Comparison of ENCODE assay signal across 18 cellular contexts in the genomic region with DNA sequence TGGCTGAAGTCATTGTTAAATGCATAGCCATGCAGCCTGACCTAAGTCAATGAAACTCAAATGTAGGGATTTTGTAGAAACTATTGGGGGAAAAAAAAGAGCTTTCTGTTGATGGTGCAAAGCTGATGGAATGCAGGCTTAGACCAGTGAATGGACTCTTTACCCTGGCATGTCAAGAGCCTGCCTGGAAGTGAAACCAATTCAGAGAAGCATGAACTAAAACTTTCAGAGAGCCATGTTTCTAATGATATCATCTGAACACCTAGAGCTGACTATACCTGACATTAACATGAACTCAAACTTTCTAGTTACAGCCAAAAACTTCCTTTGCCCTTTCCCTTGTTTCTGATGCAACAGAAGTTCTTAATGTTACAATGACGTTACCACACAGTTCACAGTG.
DNase-seq lines count a peak whose midpoint lies in the region; ATAC-seq, FAIRE-seq and TF ChIP-seq lines count a peak whose summit lies in the region.
"Had no signal": no experiment of that assay in that cellular context is flagged by ENCODE, and none has a peak within 500 bp of the region (broad histone marks: within the 10 kb centered on the region; RNA-seq: fewer than 3 reads in every experiment).

No MANE protein-coding gene starts in this region.

- 17% methylated on average over 1 of the region's 1 CpG for WGBS in K562 (ENCODE audit: insufficient coverage, low coverage, missing lambda C conversion rate)

- ATAC-seq in GM19043 (IDR thresholded peaks at IDR 0.05; ENCODE audit: low read depth, unreplicated experiment) (peak; percentile 68), HG02973 (IDR thresholded peaks at IDR 0.05; ENCODE audit: unreplicated experiment) (peak; percentile 66), K562 (no peak)
- no peak for ATAC-seq in stimulated activated naive CD8-positive, alpha-beta T cell treated with anti-CD3 and anti-CD28 coated beads, Interleukin-15, amount 100 ng/mL, for 72 hours

- TF ChIP-seq CTCF in K562 (IDR thresholded peaks at IDR 0.05 in 2 of 3, conservative IDR thresholded peaks at IDR 0.05 in 1 of 3; ENCODE audit: insufficient read depth in 2 of 3, low read depth in 1 of 3, low read length in 3 of 3) (no peak), D721Med (IDR thresholded peaks at IDR 0.05; ENCODE audit: insufficient read depth, missing control alignments) (no peak), glutamatergic neuron (IDR thresholded peaks at IDR 0.05; ENCODE audit: partially characterized antibody, unreplicated experiment) (no peak)

- TF ChIP-seq RAD21 in K562 (CRISPR knock-in tag; conservative IDR thresholded peaks at IDR 0.05 in 1 of 2, IDR thresholded peaks at IDR 0.05 in 1 of 2): no peak

- H3K9me3 ChIP-seq in K562 (replicated peaks; ENCODE audit: control insufficient read depth, insufficient read depth, low read depth, low read length): no peaks in the 10 kb centered on the region
- H3K9me3 ChIP-seq: esophagus muscularis mucosa, thoracic aorta had no signal

- intact Hi-C loops in K562 (cut with micrococcal nuclease): no loop called here

- DNase-seq in K562 (ENCODE audit: extremely low read depth in 1 of 4, low spot score in 3 of 4): no peak
- no peak for DNase-seq in SW 1271 (lab: John Stamatoyannopoulos, UW)
- DNase-seq in stimulated activated naive CD8-positive, alpha-beta T cell treated with anti-CD3 and anti-CD28 coated beads, Interleukin-15, amount 100 ng/mL, for 72 hours: no peak
- DNase-seq in D721Med (ENCODE audit: insufficient read length, low spot score): no peak
- DNase-seq in glutamatergic neuron: no peak
- DNase-seq: aorta; CD4-positive, alpha-beta T cell; kidney glomerular epithelial cell; NCI-H1092; NCI-H2171; stimulated activated CD4-positive, alpha-beta T cell treated with anti-CD3 and anti-CD28 coated beads, Interleukin-15, amount 100 ng/mL, for 24 hours; T1000 had no signal

- FAIRE-seq in K562 (lab: Jason Lieb, UNC) (no peak), D721Med (lab: Jason Lieb, UNC) (no peak)

- no peaks in the 10 kb centered on the region for H3K9me3 Mint-ChIP-seq in stimulated activated naive CD8-positive, alpha-beta T cell treated with anti-CD3 and anti-CD28 coated beads, Interleukin-15, amount 100 ng/mL, for 72 hours
- no peaks in the 10 kb centered on the region for H3K9me3 Mint-ChIP-seq in glutamatergic neuron (ENCODE audit: unreplicated experiment)
- H3K9me3 Mint-ChIP-seq: activated T-helper 1 cell treated with anti-CD3 and anti-CD28 coated beads, Interleukin-12 subunit alpha, Interleukin-12 subunit beta, Interleukin-2, Interleukin-4 antibody, amounts not matched to agents 30 ng/mL and 10 ng/mL and 1 ng/mL, durations not matched to agents 14 hours and 24 hours and 36 hours; CD4-positive, alpha-beta T cell had no signal

- H3K9ac ChIP-seq in K562 (ENCODE audit: insufficient read depth in 1 of 2, low read depth in 2 of 2, low read length in 2 of 2): no peak overlapping the region

- H4K20me1 ChIP-seq in K562 (replicated peaks; ENCODE audit: control insufficient read depth, insufficient read depth, low read length): no peaks in the 10 kb centered on the region

- CTCF ChIA-PET in K562 (lab: Yijun Ruan, JAX; ENCODE audit: low intra/inter-chr PET ratio): no interaction called here

- no peaks in the 10 kb centered on the region for H3K36me3 ChIP-seq in K562 (ENCODE audit: control insufficient read depth, insufficient read depth, low read length)
- H3K36me3 ChIP-seq: esophagus muscularis mucosa, thoracic aorta had no signal

- no peaks in the 10 kb centered on the region for H3K27me3 ChIP-seq in K562 (ENCODE audit: control insufficient read depth in 2 of 2, insufficient read depth in 2 of 2, low read length in 2 of 2)
- H3K27me3 ChIP-seq: esophagus muscularis mucosa had no signal

- POLR2A ChIA-PET in K562 (lab: Yijun Ruan, JAX): no interaction called here

- H3K4me1 ChIP-seq in K562 (replicated peaks in 1 of 2; ENCODE audit: control insufficient read depth in 2 of 2, insufficient read depth in 2 of 2, low read length in 2 of 2): peaks cover 10 to 25% of the 10 kb centered on the region in 2 experiments
- H3K4me1 ChIP-seq: esophagus muscularis mucosa had no signal

- H3K36me3 Mint-ChIP-seq in glutamatergic neuron (ENCODE audit: unreplicated experiment): no peaks in the 10 kb centered on the region

- H3K4me3 ChIP-seq in K562: no peak overlapping the region
- H3K4me3 ChIP-seq: esophagus muscularis mucosa, thoracic aorta had no signal

- no peaks in the 10 kb centered on the region for H3K79me2 ChIP-seq in K562 (ENCODE audit: control insufficient read depth, insufficient read depth, low read length)

- H3K27me3 Mint-ChIP-seq in stimulated activated naive CD8-positive, alpha-beta T cell treated with anti-CD3 and anti-CD28 coated beads, Interleukin-15, amount 100 ng/mL, for 72 hours: peaks cover 13% of the 10 kb centered on the region
- H3K27me3 Mint-ChIP-seq in glutamatergic neuron (ENCODE audit: unreplicated experiment): no peaks in the 10 kb centered on the region
- H3K27me3 Mint-ChIP-seq: progenitor cell of endocrine pancreas had no signal

- H3K4me2 ChIP-seq in K562 (ENCODE audit: insufficient read depth, low read length): no peak overlapping the region

- H3K27ac ChIP-seq in K562 (ENCODE audit: extremely low read depth, low read depth, low read length): no peak overlapping the region
- H3K27ac ChIP-seq: esophagus muscularis mucosa, thoracic aorta had no signal

- TF ChIP-seq EP300 in K562 (IDR thresholded peaks at IDR 0.05; ENCODE audit: low read length): no peak

- no peaks in the 10 kb centered on the region for H3K9me1 ChIP-seq in K562 (ENCODE audit: control insufficient read depth, insufficient read depth, low read length)

- TF ChIP-seq POLR2A in K562 (conservative IDR thresholded peaks at IDR 0.05): no peak

- peak overlapping the region in 1 of 2 donors; percentile 63 for H3K27ac Mint-ChIP-seq in stimulated activated naive CD8-positive, alpha-beta T cell treated with anti-CD3 and anti-CD28 coated beads, Interleukin-15, amount 100 ng/mL, for 72 hours
- H3K27ac Mint-ChIP-seq in glutamatergic neuron (ENCODE audit: unreplicated experiment): no peak overlapping the region
- H3K27ac Mint-ChIP-seq: activated T-helper 1 cell treated with anti-CD3 and anti-CD28 coated beads, Interleukin-12 subunit alpha, Interleukin-12 subunit beta, Interleukin-2, Interleukin-4 antibody, amounts not matched to agents 30 ng/mL and 10 ng/mL and 1 ng/mL, durations not matched to agents 14 hours and 24 hours and 36 hours; CD4-positive, alpha-beta T cell; progenitor cell of endocrine pancreas had no signal

- H3K4me3 Mint-ChIP-seq in stimulated activated naive CD8-positive, alpha-beta T cell treated with anti-CD3 and anti-CD28 coated beads, Interleukin-15, amount 100 ng/mL, for 72 hours: no peak overlapping the region
- no peak overlapping the region for H3K4me3 Mint-ChIP-seq in glutamatergic neuron (ENCODE audit: unreplicated experiment)
- H3K4me3 Mint-ChIP-seq: activated T-helper 1 cell treated with anti-CD3 and anti-CD28 coated beads, Interleukin-12 subunit alpha, Interleukin-12 subunit beta, Interleukin-2, Interleukin-4 antibody, amounts not matched to agents 30 ng/mL and 10 ng/mL and 1 ng/mL, durations not matched to agents 14 hours and 24 hours and 36 hours; CD4-positive, alpha-beta T cell had no signal

- peaks cover 19% of the 10 kb centered on the region for H3K4me1 Mint-ChIP-seq in stimulated activated naive CD8-positive, alpha-beta T cell treated with anti-CD3 and anti-CD28 coated beads, Interleukin-15, amount 100 ng/mL, for 72 hours
- no peaks in the 10 kb centered on the region for H3K4me1 Mint-ChIP-seq in glutamatergic neuron (ENCODE audit: low read depth, unreplicated experiment)

- peak overlapping the region; percentile 27 for H2AFZ ChIP-seq in K562 (ENCODE audit: low read depth, low read length)

- BruUV-seq in K562 (replicated peaks; lab: Mats Ljungman, UMichigan): no TSS peak

- in situ Hi-C loops in K562 (cut with MboI): no loop called here

TF ChIP-seq in K562, 482 proteins besides CTCF, POLR2A, EP300 and RAD21:
- TF ChIP-seq RBM22 (IDR thresholded peaks at IDR 0.05; ENCODE audit: low read depth, low read length, poor library complexity, severe bottlenecking) (no peak), CBFA2T3 (IDR thresholded peaks at IDR 0.05) (no peak), GTF2E2 (tag; IDR thresholded peaks at IDR 0.05) (0 out of 2 replicates have a peak, but pooled peaks have one; percentile 6), POLR3G (IDR thresholded peaks at IDR 0.05; ENCODE audit: extremely low read depth, insufficient read length, insufficient replicate concordance) (no peak), ZNF507 (tag; conservative IDR thresholded peaks at IDR 0.05) (no peak), TAF9B (IDR thresholded peaks at IDR 0.05; ENCODE audit: partially characterized antibody) (no peak), ZFP30 (CRISPR knock-in tag; IDR thresholded peaks at IDR 0.05; ENCODE audit: borderline replicate concordance) (no peak)
- TF ChIP-seq, protein P1, sequence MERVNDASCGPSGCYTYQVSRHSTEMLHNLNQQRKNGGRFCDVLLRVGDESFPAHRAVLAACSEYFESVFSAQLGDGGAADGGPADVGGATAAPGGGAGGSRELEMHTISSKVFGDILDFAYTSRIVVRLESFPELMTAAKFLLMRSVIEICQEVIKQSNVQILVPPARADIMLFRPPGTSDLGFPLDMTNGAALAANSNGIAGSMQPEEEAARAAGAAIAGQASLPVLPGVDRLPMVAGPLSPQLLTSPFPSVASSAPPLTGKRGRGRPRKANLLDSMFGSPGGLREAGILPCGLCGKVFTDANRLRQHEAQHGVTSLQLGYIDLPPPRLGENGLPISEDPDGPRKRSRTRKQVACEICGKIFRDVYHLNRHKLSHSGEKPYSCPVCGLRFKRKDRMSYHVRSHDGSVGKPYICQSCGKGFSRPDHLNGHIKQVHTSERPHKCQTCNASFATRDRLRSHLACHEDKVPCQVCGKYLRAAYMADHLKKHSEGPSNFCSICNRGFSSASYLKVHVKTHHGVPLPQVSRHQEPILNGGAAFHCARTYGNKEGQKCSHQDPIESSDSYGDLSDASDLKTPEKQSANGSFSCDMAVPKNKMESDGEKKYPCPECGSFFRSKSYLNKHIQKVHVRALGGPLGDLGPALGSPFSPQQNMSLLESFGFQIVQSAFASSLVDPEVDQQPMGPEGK (CRISPR knock-in tag; IDR thresholded peaks at IDR 0.05; ENCODE audit: borderline replicate concordance): no peak

Comparison
In these comparisons a context has a peak if more than half of its experiments do, and no peak if none do; other contexts are left out.
1. ATAC-seq: peak in GM19043 (single experiment) and HG02973 (single experiment); none in K562 (single experiment) and stimulated activated naive CD8-positive, alpha-beta T cell treated with anti-CD3 and anti-CD28 coated beads, Interleukin-15, amount 100 ng/mL, for 72 hours (single experiment).